ENCODE assay signal across 8 cellular contexts in genomic region chr1:25874635-25875153, GRCh38. TPM values are rescaled to one million over a fixed set of nuclear protein-coding genes. Genes with fewer than 3 reads are reported as not detected.
DNase-seq lines count a peak whose midpoint lies in the region; ATAC-seq and TF ChIP-seq lines count a peak whose summit lies in the region.

No MANE protein-coding gene starts in this region.

- H3K9ac ChIP-seq in GM23248, result peak overlapping the region; percentile 83
- H3K9ac ChIP-seq in smooth muscle cell (ENCODE audit: low read depth), result peak overlapping the region; percentile 58

- H3K4me3 Mint-ChIP-seq in activated T-cell treated with anti-CD3 and anti-CD28 coated beads, Interleukin-2, amount 50 U/mL, for 4 hours, result peak overlapping the region; percentile 85

- H3K27me3 ChIP-seq in GM23248 (replicated peaks; ENCODE audit: insufficient read depth) (no peaks in the 10 kb centered on the region), smooth muscle cell (ENCODE audit: low read depth) (no peaks in the 10 kb centered on the region)

- H3K27ac ChIP-seq in GM23248 (no peak overlapping the region), smooth muscle cell (ENCODE audit: low read depth) (peak overlapping the region; percentile 81)

- H3K27me3 Mint-ChIP-seq in activated T-cell treated with anti-CD3 and anti-CD28 coated beads, Interleukin-2, amount 50 U/mL, for 4 hours (ENCODE audit: low read depth), result no peaks in the 10 kb centered on the region

- H3K4me2 ChIP-seq in GM23248 (ENCODE audit: unreplicated experiment) (peak overlapping the region; percentile 72), smooth muscle cell (peak overlapping the region; percentile 96)

- H3K9me3 ChIP-seq in GM23248 (ENCODE audit: low read depth) (no peaks in the 10 kb centered on the region), smooth muscle cell (replicated peaks; ENCODE audit: low read depth) (no peaks in the 10 kb centered on the region)

- ATAC-seq in activated T-cell treated with anti-CD3 and anti-CD28 coated beads, Interleukin-2, amount 50 U/mL, for 4 hours, result peak in 1 of 2 donors; percentile 3
- ATAC-seq in GM21528 (IDR thresholded peaks at IDR 0.05; ENCODE audit: low FRiP score, unreplicated experiment), result no peak

- TF ChIP-seq CTCF in smooth muscle cell (IDR thresholded peaks at IDR 0.05; ENCODE audit: borderline replicate concordance, insufficient read depth, poor library complexity, severe bottlenecking), result no peak

- in situ Hi-C loops in GM23248 (cut with MboI), result no loop called here

- H3K36me3 Mint-ChIP-seq in activated T-cell treated with anti-CD3 and anti-CD28 coated beads, Interleukin-2, amount 50 U/mL, for 4 hours (ENCODE audit: insufficient read depth), result no peaks in the 10 kb centered on the region

- no peaks in the 10 kb centered on the region for H4K20me1 ChIP-seq in GM23248 (ENCODE audit: insufficient read depth)
- H4K20me1 ChIP-seq in smooth muscle cell (ENCODE audit: low read depth), result peaks cover 9% of the 10 kb centered on the region

- no peak for DNase-seq in GM23248
- no peak for DNase-seq in activated T-cell treated with anti-CD3 and anti-CD28 coated beads, Interleukin-2, amount 50 U/mL, for 4 hours
- no peak for DNase-seq in smooth muscle cell (lab: John Stamatoyannopoulos, UW; ENCODE audit: unreplicated experiment)
- no peak for DNase-seq in NCI-H82 (lab: John Stamatoyannopoulos, UW)
- DNase-seq in germinal center (ENCODE audit: low spot score), result no peak
- DNase-seq in islet precursor cell, result no peak

- H3F3A ChIP-seq in GM23248 (ENCODE audit: insufficient read depth) (peaks cover 9% of the 10 kb centered on the region), smooth muscle cell (ENCODE audit: low read depth) (peaks cover 15% of the 10 kb centered on the region)

- peak overlapping the region; percentile 79 for H2AFZ ChIP-seq in GM23248
- H2AFZ ChIP-seq in smooth muscle cell (ENCODE audit: low read depth), result peak overlapping the region; percentile 94

- H3K4me3 ChIP-seq in GM23248 (peak overlapping the region; percentile 78), iPS-11a (ENCODE audit: low read depth, low read length) (peak overlapping the region; percentile 29), smooth muscle cell (peak overlapping the region; percentile 72)

- H3K36me3 ChIP-seq in GM23248 (ENCODE audit: low read depth) (0 out of 2 replicates have a peak, but pooled peaks cover 1% of the 10 kb centered on the region), smooth muscle cell (ENCODE audit: low read depth) (no peaks in the 10 kb centered on the region)

- H3K4me1 ChIP-seq in GM23248 (ENCODE audit: insufficient read depth) (peaks cover 4% of the 10 kb centered on the region; the same call in 1 of the 2 replicates), smooth muscle cell (ENCODE audit: low read depth) (peaks cover 16% of the 10 kb centered on the region)

- no peaks in the 10 kb centered on the region for H3K9me2 ChIP-seq in GM23248 (ENCODE audit: insufficient read depth)

- WGBS in GM23248 (ENCODE audit: low coverage in 1 of 2, low lambda C conversion rate in 2 of 2, missing lambda C conversion rate in 2 of 2), 2 experiments, result 36 to 42% methylated on average over 5 to 8 of the region's 8 CpGs
- 46% methylated on average over 7 of the region's 8 CpGs for WGBS in smooth muscle cell (ENCODE audit: low lambda C conversion rate)

- H3K4me1 Mint-ChIP-seq in activated T-cell treated with anti-CD3 and anti-CD28 coated beads, Interleukin-2, amount 50 U/mL, for 4 hours (ENCODE audit: low read depth), result peaks cover 7% of the 10 kb centered on the region

- no peaks in the 10 kb centered on the region for H3K9me3 Mint-ChIP-seq in activated T-cell treated with anti-CD3 and anti-CD28 coated beads, Interleukin-2, amount 50 U/mL, for 4 hours

- peaks cover 37% of the 10 kb centered on the region for H3K79me2 ChIP-seq in GM23248 (ENCODE audit: insufficient read depth)
- H3K79me2 ChIP-seq in smooth muscle cell (ENCODE audit: low read depth), result peaks cover 17% of the 10 kb centered on the region

RNA-seq across cellular contexts. Expression of gene PAQR7, which starts 0.8 kb away (rescaled TPM):
- 18.6 and 20.6 TPM in 2 replicates for total RNA-seq in GM23248 (2014; rRNA removed; shearing (Covaris generic))
- polyA plus RNA-seq in GM23248 (2016; fragmentation: Nextera tagmentation; extraction: Ambion mirVana) (12.7 and 12.9 TPM in 2 replicates), smooth muscle cell (2.9 and 3.7 TPM in 2 replicates)
- total RNA-seq in activated T-cell treated with anti-CD3 and anti-CD28 coated beads, Interleukin-2, amount 50 U/mL, for 4 hours, result 1 to 10 TPM; 4.5 to 7.5 (median 5.4) TPM
- 8.8 and 10.0 TPM in 2 replicates for total RNA-seq in smooth muscle cell

RNA-seq across cellular contexts. Expression of gene AUNIP, which starts 15.4 kb away (rescaled TPM):
- total RNA-seq in GM23248 (2014; rRNA removed; shearing (Covaris generic)), result 1.6 and 2.2 TPM in 2 replicates
- 2.3 and 3.2 TPM in 2 replicates for polyA plus RNA-seq in GM23248 (2016; fragmentation: Nextera tagmentation; extraction: Ambion mirVana)
- 1 to 10 TPM; 4.1 to 4.6 (median 4.5) TPM for total RNA-seq in activated T-cell treated with anti-CD3 and anti-CD28 coated beads, Interleukin-2, amount 50 U/mL, for 4 hours
- 0.18 and 2.1 TPM in 2 replicates for total RNA-seq in smooth muscle cell
- polyA plus RNA-seq in smooth muscle cell, result 1.1 and 1.3 TPM in 2 replicates

RNA-seq across cellular contexts. Expression of gene STMN1, which starts 31.5 kb away (rescaled TPM):
- 44.8 and 45.2 TPM in 2 replicates for total RNA-seq in GM23248 (2014; rRNA removed; shearing (Covaris generic))
- 299 and 301 TPM in 2 replicates for polyA plus RNA-seq in GM23248 (2016; fragmentation: Nextera tagmentation; extraction: Ambion mirVana)
- 10 to 100 TPM; 68.0 to 94.8 (median 80.0) TPM for total RNA-seq in activated T-cell treated with anti-CD3 and anti-CD28 coated beads, Interleukin-2, amount 50 U/mL, for 4 hours
- 112 and 115 TPM in 2 replicates for total RNA-seq in smooth muscle cell
- 309 and 331 TPM in 2 replicates for polyA plus RNA-seq in smooth muscle cell

RNA-seq across cellular contexts. Expression of gene MTFR1L, which starts 54.9 kb away (rescaled TPM):
- total RNA-seq in GM23248 (2014; rRNA removed; shearing (Covaris generic)), result 57.2 and 58.3 TPM in 2 replicates
- polyA plus RNA-seq in GM23248 (2016; fragmentation: Nextera tagmentation; extraction: Ambion mirVana) (74.2 and 78.1 TPM in 2 replicates), smooth muscle cell (63.9 and 71.2 TPM in 2 replicates)
- total RNA-seq in activated T-cell treated with anti-CD3 and anti-CD28 coated beads, Interleukin-2, amount 50 U/mL, for 4 hours, result 10 to 100 TPM; 27.7 to 37.4 (median 35.5) TPM
- 39.9 and 47.2 TPM in 2 replicates for total RNA-seq in smooth muscle cell
